ENCODE assay signal across 1 cellular context in genomic region chr1:41740058-41740457, GRCh38.
TF ChIP-seq lines count a peak whose summit lies in the region.

No MANE protein-coding gene starts in this region.

TF ChIP-seq in GM12878, 131 proteins besides CTCF, POLR2A, EP300 and RAD21 (continued from another document):
- TF ChIP-seq POLR2AphosphoS5 (IDR thresholded peaks at IDR 0.05; ENCODE audit: low read length): no peak
- no peak for TF ChIP-seq MLLT1 (IDR thresholded peaks at IDR 0.05)
